ENCODE assay signal across 12 cellular contexts in genomic region chr19:13849277-13849676, GRCh38. TPM values are rescaled to one million over a fixed set of nuclear protein-coding genes. Genes with fewer than 3 reads are reported as not detected.
A peak's percentile ranks its signal among the peaks of the same experiment; 100 is the strongest.
DNase-seq lines count a peak whose midpoint lies in the region; ATAC-seq and TF ChIP-seq lines count a peak whose summit lies in the region.
"Had no signal": no experiment of that assay in that cellular context is flagged by ENCODE, and none has a peak within 500 bp of the region (broad histone marks: within the 10 kb centered on the region; RNA-seq: fewer than 3 reads in every experiment).

No MANE protein-coding gene starts in this region.

- H3K9me3 ChIP-seq in right atrium auricular region: no peaks in the 10 kb centered on the region
- no peaks in the 10 kb centered on the region for H3K9me3 ChIP-seq in vagina
- H3K9me3 ChIP-seq: spleen had no signal

- no peaks in the 10 kb centered on the region for H3K36me3 ChIP-seq in right atrium auricular region
- H3K36me3 ChIP-seq in vagina: no peaks in the 10 kb centered on the region
- H3K36me3 ChIP-seq: spleen had no signal

- H3K27me3 ChIP-seq in right atrium auricular region: no peaks in the 10 kb centered on the region
- H3K27me3 ChIP-seq in vagina: no peaks in the 10 kb centered on the region

- ATAC-seq in Right ventricle myocardium superior (ENCODE audit: poor library complexity) (no peak), sciatic nerve (no peak)
- ATAC-seq in effector memory CD8-positive, alpha-beta T cell (replicated peaks): no peak
- ATAC-seq: stimulated activated naive CD8-positive, alpha-beta T cell treated with anti-CD3 and anti-CD28 coated beads, Interleukin-15, Interleukin-2, amounts not matched to agents 100 U/mL and 50 U/mL, for 24 hours had no signal

- H3K27ac Mint-ChIP-seq in effector memory CD8-positive, alpha-beta T cell: peak overlapping the region; percentile 100
- H3K27ac Mint-ChIP-seq in neural crest cell (ENCODE audit: unreplicated experiment): no peak overlapping the region

- no peak for TF ChIP-seq POLR2A in vagina (IDR thresholded peaks at IDR 0.05)

- peaks cover 0 to 64% of the 10 kb centered on the region in 2 donors for H3K4me1 ChIP-seq in right atrium auricular region
- H3K4me1 ChIP-seq in vagina: peaks cover 77% of the 10 kb centered on the region

- H3K27ac ChIP-seq in right atrium auricular region: peak overlapping the region; percentile 98 to 100
- H3K27ac ChIP-seq in vagina: peak overlapping the region; percentile 100

- intact Hi-C loops in Right ventricle myocardium superior (cut with DNase I) (no loop called here), vagina (cut with DNase I) (loop anchor here (10.0 kb wide), 1 partner anchor 694 kb away; the partner anchor contains the start of genes IER2 and STX10), sciatic nerve (cut with DNase I) (no loop called here)

- H3K36me3 Mint-ChIP-seq in effector memory CD8-positive, alpha-beta T cell (ENCODE audit: insufficient read depth): peaks cover 68% of the 10 kb centered on the region
- no peaks in the 10 kb centered on the region for H3K36me3 Mint-ChIP-seq in neural crest cell (ENCODE audit: low read depth)

- H3K4me3 ChIP-seq in right atrium auricular region: no peak overlapping the region
- H3K4me3 ChIP-seq in vagina: no peak overlapping the region

- no peak for DNase-seq in right atrium auricular region (ENCODE audit: low spot score)
- DNase-seq in Right ventricle myocardium superior: no peak
- no peak for DNase-seq in effector memory CD8-positive, alpha-beta T cell
- no peak for DNase-seq in neural crest cell (ENCODE audit: low read depth, low spot score)
- DNase-seq in vagina (ENCODE audit: extremely low spot score in 2 of 2): no peak
- DNase-seq in Kasumi-1 (lab: John Stamatoyannopoulos, UW): no peak
- no peak for DNase-seq in 8988T
- DNase-seq in sciatic nerve (ENCODE audit: low spot score): no peak
- DNase-seq: NCI-H1694 treated with DMSO at 0.1 percent for 48 hours; SHP77; spleen; stimulated activated naive CD8-positive, alpha-beta T cell treated with anti-CD3 and anti-CD28 coated beads, Interleukin-15, Interleukin-2, amounts not matched to agents 100 U/mL and 50 U/mL, for 24 hours had no signal

- no peaks in the 10 kb centered on the region for H3K9me3 Mint-ChIP-seq in effector memory CD8-positive, alpha-beta T cell
- H3K9me3 Mint-ChIP-seq in neural crest cell: no peaks in the 10 kb centered on the region

- peaks cover 39 to 41% of the 10 kb centered on the region in 2 donors for H3K4me1 Mint-ChIP-seq in effector memory CD8-positive, alpha-beta T cell (ENCODE audit: low read depth in 2 of 2)
- H3K4me1 Mint-ChIP-seq in neural crest cell: peaks cover 40% of the 10 kb centered on the region

- no peaks in the 10 kb centered on the region for H3K27me3 Mint-ChIP-seq in effector memory CD8-positive, alpha-beta T cell
- H3K27me3 Mint-ChIP-seq in neural crest cell (ENCODE audit: low read depth): peaks cover 7% of the 10 kb centered on the region

- TF ChIP-seq CTCF in right atrium auricular region (IDR thresholded peaks at IDR 0.05) (no peak), neural crest cell (conservative IDR thresholded peaks at IDR 0.05) (no peak), vagina (IDR thresholded peaks at IDR 0.05) (no peak)

- peak overlapping the region; percentile 69 to 83 for H3K4me3 Mint-ChIP-seq in effector memory CD8-positive, alpha-beta T cell
- H3K4me3 Mint-ChIP-seq in neural crest cell: peak overlapping the region; percentile 67

RNA-seq across cellular contexts. Expression of gene NANOS3, which starts 27.7 kb away (rescaled TPM):
- total RNA-seq in right atrium auricular region (not detected), Right ventricle myocardium superior (1.8 TPM), neural crest cell (0.73 and 1.6 TPM in 2 replicates), vagina (not detected), sciatic nerve (1.4 TPM)
- total RNA-seq: spleen had no signal

RNA-seq across cellular contexts. Expression of gene ZSWIM4, which starts 54.0 kb away (rescaled TPM):
- total RNA-seq in right atrium auricular region (1 to 10 TPM; 5.7 to 9.8 TPM), Right ventricle myocardium superior (2.7 TPM), neural crest cell (19.3 and 19.9 TPM in 2 replicates), vagina (13.0 TPM), sciatic nerve (8.2 TPM)

RNA-seq across cellular contexts. Expression of gene BRME1, which starts 56.6 kb away (rescaled TPM):
- under 1 TPM; 0.28 to 0.70 TPM for total RNA-seq in right atrium auricular region
- 0.81 TPM for total RNA-seq in Right ventricle myocardium superior
- 15.0 and 15.1 TPM in 2 replicates for total RNA-seq in neural crest cell
- total RNA-seq in vagina: 12.0 TPM
- 3.4 TPM for total RNA-seq in sciatic nerve

RNA-seq across cellular contexts. Expression of gene CC2D1A, which starts 56.7 kb away (rescaled TPM):
- total RNA-seq in right atrium auricular region (10 to 100 TPM; 16.1 to 22.6 TPM), Right ventricle myocardium superior (20.0 TPM), neural crest cell (31.7 and 32.4 TPM in 2 replicates), vagina (44.4 TPM), sciatic nerve (45.3 TPM)
